8 cellular contexts compared by ENCODE assay signal in genomic region chr11:795638-796564, GRCh38. TPM values are rescaled to one million over a fixed set of nuclear protein-coding genes. Genes with fewer than 3 reads are reported as not detected.
A peak's percentile ranks its signal among the peaks of the same experiment; 100 is the strongest.
DNase-seq lines count a peak whose midpoint lies in the region; ATAC-seq and TF ChIP-seq lines count a peak whose summit lies in the region.

No MANE protein-coding gene starts in this region.

- peaks cover 3% of the 10 kb centered on the region for H3K36me3 Mint-ChIP-seq in T-cell

- H3K36me3 ChIP-seq in Karpas-422 (ENCODE audit: insufficient read depth, low read length) (no peaks in the 10 kb centered on the region), adipocyte (ENCODE audit: control insufficient read depth, insufficient read depth, low read length, severe bottlenecking) (peaks cover 20% of the 10 kb centered on the region)

- H3K4me1 ChIP-seq in Karpas-422 (ENCODE audit: low read length) (peaks cover 30% of the 10 kb centered on the region), adipocyte (ENCODE audit: control insufficient read depth, insufficient read depth, low read length) (peaks cover 18% of the 10 kb centered on the region)

- H3K9me3 Mint-ChIP-seq in T-cell, result no peaks in the 10 kb centered on the region

- CTCF ChIA-PET in T-cell (lab: Charles Lee), result no interaction called here

- POLR2A ChIA-PET in T-cell (lab: Charles Lee), result interaction anchor here (0.6 to 0.8 kb wide), 3 partner anchors 10 to 501 kb away, joined by 3 to 8 read pairs (median 3); partner anchors contain the start of gene RPLP2 (in 1 of the 2)

- peaks cover 13% of the 10 kb centered on the region; the same call in 1 of the 2 replicates for H4K20me1 ChIP-seq in Karpas-422 (ENCODE audit: insufficient read depth, low read depth, low read length)

- H2AFZ ChIP-seq in Karpas-422 (ENCODE audit: low read length), result no peak overlapping the region

- ATAC-seq in T-cell (replicated peaks in 1 of 4) (peak; percentile 47 to 53 (median 52)), HG02588 (IDR thresholded peaks at IDR 0.05; ENCODE audit: unreplicated experiment) (no peak), GM21390 (IDR thresholded peaks at IDR 0.05; ENCODE audit: unreplicated experiment) (no peak)

- H3K4me3 ChIP-seq in GM12875 (ENCODE audit: low read depth, low read length) (peak overlapping the region; percentile 83), Karpas-422 (ENCODE audit: low read length) (peak overlapping the region; percentile 95), adipocyte (ENCODE audit: low read length) (peak overlapping the region; percentile 91), skeletal muscle cell (ENCODE audit: low read depth, low read length) (peak overlapping the region; percentile 81)

- H3K27me3 ChIP-seq in Karpas-422 (ENCODE audit: low read length) (no peaks in the 10 kb centered on the region), adipocyte (replicated peaks; ENCODE audit: control insufficient read depth, insufficient read depth, low read length) (no peaks in the 10 kb centered on the region)

- peak overlapping the region; percentile 97 for H3K4me2 ChIP-seq in Karpas-422 (ENCODE audit: low read depth, low read length, poor library complexity, severe bottlenecking)

- H3K4me3 Mint-ChIP-seq in T-cell, result peak overlapping the region; percentile 79 to 89 (median 88)

- DNase-seq in Karpas-422 (peak; percentile 89), T-cell (peak; percentile 53 to 80 (median 69)), adipocyte (ENCODE audit: low read depth) (peak; percentile 92), hepatic stellate cell (ENCODE audit: low spot score) (peak; percentile 95), skeletal muscle cell (ENCODE audit: low read depth) (peak; percentile 70)

- no peaks in the 10 kb centered on the region for H3K9me2 ChIP-seq in Karpas-422 (replicated peaks; ENCODE audit: insufficient read depth, low read length)

- H3K79me2 ChIP-seq in Karpas-422 (ENCODE audit: low read length), result peaks cover 24% of the 10 kb centered on the region

- H3K27ac Mint-ChIP-seq in T-cell, result peak overlapping the region; percentile 91

- H3K27me3 Mint-ChIP-seq in T-cell, result no peaks in the 10 kb centered on the region

- peaks cover 10 to 19% (median 16%) of the 10 kb centered on the region in 3 donors for H3K4me1 Mint-ChIP-seq in T-cell

- no peak for TF ChIP-seq CTCF in GM12875 (IDR thresholded peaks at IDR 0.05; ENCODE audit: borderline replicate concordance, insufficient read depth, low read depth, low read length)

- peak overlapping the region; percentile 93 for H3K9ac ChIP-seq in Karpas-422 (ENCODE audit: low read length)
- peak overlapping the region; percentile 90 for H3K9ac ChIP-seq in adipocyte (ENCODE audit: low read length)

- H3K9me3 ChIP-seq in Karpas-422 (ENCODE audit: low read length) (no peaks in the 10 kb centered on the region), adipocyte (ENCODE audit: control insufficient read depth, low read length) (no peaks in the 10 kb centered on the region)

- peak overlapping the region; percentile 81 for H3K27ac ChIP-seq in Karpas-422 (ENCODE audit: low read length)

RNA-seq across cellular contexts. Expression of gene SLC25A22, which starts 2.2 kb away (rescaled TPM):
- 9.3 and 23.4 TPM in 2 replicates for total RNA-seq in Karpas-422 (2014; rRNA removed; shearing (Covaris generic); ENCODE audit: low replicate concordance)
- total RNA-seq in T-cell, result 10 to 100 TPM; 22.4 to 37.4 (median 35.1) TPM

RNA-seq across cellular contexts. Expression of gene CEND1, which starts 6.0 kb away (rescaled TPM):
- 19.8 and 50.0 TPM in 2 replicates for total RNA-seq in Karpas-422 (2014; rRNA removed; shearing (Covaris generic); ENCODE audit: low replicate concordance)
- total RNA-seq in T-cell, result under 1 TPM in 3 of 5 donors, not detected in 2; 0.18 to 0.28 (median 0.20) TPM

RNA-seq across cellular contexts. Expression of gene PIDD1, which starts 9.1 kb away (rescaled TPM):
- total RNA-seq in Karpas-422 (2014; rRNA removed; shearing (Covaris generic); ENCODE audit: low replicate concordance), result 26.2 and 26.6 TPM in 2 replicates
- 10 to 100 TPM; 31.1 to 46.6 (median 39.1) TPM for total RNA-seq in T-cell

RNA-seq across cellular contexts. Expression of gene RPLP2, which starts 13.9 kb away (rescaled TPM):
- total RNA-seq in Karpas-422 (2014; rRNA removed; shearing (Covaris generic); ENCODE audit: low replicate concordance), result 774 and 1,042 TPM in 2 replicates
- 1,000 to 10,000 TPM; 4,736 to 5,826 (median 5,260) TPM for total RNA-seq in T-cell

RNA-seq across cellular contexts. Expression of gene GATD1, which starts 18.6 kb away (rescaled TPM):
- total RNA-seq in Karpas-422 (2014; rRNA removed; shearing (Covaris generic); ENCODE audit: low replicate concordance), result 43.6 and 61.0 TPM in 2 replicates
- total RNA-seq in T-cell, result 10 to 100 TPM; 40.8 to 73.5 (median 70.2) TPM

Comparison
In these comparisons a context has a peak if more than half of its experiments do, and no peak if none do; other contexts are left out.
1. ATAC-seq: peak in T-cell (4 of 4); none in HG02588 (single experiment) and GM21390 (single experiment).
2. RNA of gene CEND1, which starts 6.0 kb away (total RNA-seq): 19.8 to 50.0 TPM in Karpas-422; 0.18 to 0.28 TPM in T-cell; every median in the first group is over 10 times any median in the second.
3. Peak in every context shown above with its lines, with median percentiles within 50 percentile points of each other: H3K4me3 ChIP-seq and DNase-seq.